ENCODE assay signal across 17 cellular contexts in the genomic region with DNA sequence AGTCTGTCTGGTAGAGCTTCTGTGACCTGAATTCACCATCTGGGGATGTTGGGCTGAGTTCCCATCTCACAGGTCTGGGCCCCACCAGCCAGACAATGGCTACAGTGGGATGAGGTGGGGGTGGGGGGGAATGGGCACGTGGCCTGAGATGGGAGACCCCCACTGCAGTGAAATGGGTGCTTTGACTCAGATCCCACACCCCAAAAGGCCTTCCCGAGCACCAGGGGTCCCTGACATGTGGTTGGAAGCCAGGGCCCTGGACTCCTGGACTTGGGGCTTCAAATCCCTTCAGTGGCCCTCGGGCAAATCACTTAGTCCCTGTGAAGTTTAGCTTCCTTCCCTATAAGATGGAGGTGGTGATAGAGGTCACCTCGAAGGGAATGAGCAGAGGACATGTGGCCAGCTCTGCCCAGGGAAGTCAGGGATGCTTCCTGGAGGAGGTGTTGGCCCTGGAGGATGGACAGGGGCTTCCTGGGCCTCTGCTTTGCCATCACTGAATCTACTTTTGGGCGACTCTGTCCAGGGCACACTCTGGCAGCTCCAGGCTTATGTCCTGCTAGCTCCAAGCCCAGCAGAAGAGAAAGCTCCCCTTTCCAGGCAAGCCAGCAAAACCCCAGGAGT.
A peak's percentile ranks its signal among the peaks of the same experiment; 100 is the strongest.
DNase-seq lines count a peak whose midpoint lies in the region; TF ChIP-seq lines count a peak whose summit lies in the region.
"Had no signal": no experiment of that assay in that cellular context is flagged by ENCODE, and none has a peak within 500 bp of the region (broad histone marks: within the 10 kb centered on the region; RNA-seq: fewer than 3 reads in every experiment).

No MANE protein-coding gene starts in this region.

- 96% methylated on average over 5 of the region's 5 CpGs for WGBS in prostate gland

- H3K27me3 Mint-ChIP-seq in chondrocyte (ENCODE audit: low read depth) = no peaks in the 10 kb centered on the region

- no peak overlapping the region for H3K4me3 Mint-ChIP-seq in chondrocyte (ENCODE audit: unreplicated experiment)
- H3K4me3 Mint-ChIP-seq: CD8-positive, alpha-beta T cell; GM23338 had no signal

- H3K9me3 ChIP-seq in osteoblast (ENCODE audit: low read depth, low read length) (no peaks in the 10 kb centered on the region), prostate gland (no peaks in the 10 kb centered on the region), breast epithelium (peaks cover 0 to 8% of the 10 kb centered on the region in 2 donors)

- H3K27ac Mint-ChIP-seq in chondrocyte (ENCODE audit: unreplicated experiment) = no peak overlapping the region
- H3K27ac Mint-ChIP-seq: CD8-positive, alpha-beta T cell; GM23338 had no signal

- H3K27me3 ChIP-seq in osteoblast (ENCODE audit: insufficient read depth, low read length) (no peaks in the 10 kb centered on the region), prostate gland (replicated peaks; ENCODE audit: insufficient read depth) (no peaks in the 10 kb centered on the region), breast epithelium (no peaks in the 10 kb centered on the region)

- no peak overlapping the region for H3K4me3 ChIP-seq in osteoblast (ENCODE audit: insufficient read depth, low read length)
- H3K4me3 ChIP-seq in prostate gland = no peak overlapping the region
- H3K4me3 ChIP-seq in breast epithelium = no peak overlapping the region
- H3K4me3 ChIP-seq: A549, GM23338 had no signal

- H3K4me1 ChIP-seq in osteoblast (ENCODE audit: insufficient read depth, low read length) (peaks cover 4% of the 10 kb centered on the region), prostate gland (replicated peaks) (no peaks in the 10 kb centered on the region), breast epithelium (no peaks in the 10 kb centered on the region)
- H3K4me1 ChIP-seq: A549 had no signal

- H3K4me2 ChIP-seq in osteoblast (ENCODE audit: insufficient read depth, low read length) = no peak overlapping the region
- H3K4me2 ChIP-seq: A549, GM23338 had no signal

- intact Hi-C loops in prostate gland (cut with DNase I) = no loop called here
- intact Hi-C loops in breast epithelium (cut with DNase I; ENCODE audit: low total_unique reads) = no loop called here

- peak; percentile 71 for DNase-seq in DMS 273 (lab: John Stamatoyannopoulos, UW; ENCODE audit: unreplicated experiment)
- no peak for DNase-seq in DMS 273 treated with DMSO at 0.1 percent for 48 hours (lab: John Stamatoyannopoulos, UW)
- DNase-seq in chondrocyte (ENCODE audit: low spot score) = peak; percentile 26
- peak; percentile 83 for DNase-seq in osteoblast (ENCODE audit: insufficient read length, low spot score, missing footprints)
- DNase-seq in prostate gland (ENCODE audit: low spot score) = no peak
- no peak for DNase-seq in breast epithelium (ENCODE audit: low spot score in 2 of 2)
- no peak for DNase-seq in stimulated activated CD4-positive, alpha-beta T cell treated with anti-CD3 and anti-CD28 coated beads, Interleukin-1b, Interleukin-23, amount 100 ng/mL, for 48 hours
- DNase-seq: AML-193; CD8-positive, alpha-beta T cell; COR-L47; DMS153; DMS79; GDM1; HCEC 1CT had no signal

- peaks cover 10% of the 10 kb centered on the region for H3K9me3 Mint-ChIP-seq in chondrocyte (ENCODE audit: low read depth)
- H3K9me3 Mint-ChIP-seq: CD8-positive, alpha-beta T cell had no signal

- H3K36me3 ChIP-seq in osteoblast (ENCODE audit: insufficient read depth, low read length) (peaks cover 9% of the 10 kb centered on the region), prostate gland (no peaks in the 10 kb centered on the region), breast epithelium (no peaks in the 10 kb centered on the region)

- no peaks in the 10 kb centered on the region for H4K20me1 ChIP-seq in osteoblast (ENCODE audit: insufficient read depth, low read length)

- H3K36me3 Mint-ChIP-seq in chondrocyte (ENCODE audit: low read depth) = peaks cover 13% of the 10 kb centered on the region

- no peak overlapping the region for H3K27ac ChIP-seq in osteoblast (ENCODE audit: low read depth, low read length)
- H3K27ac ChIP-seq in prostate gland = no peak overlapping the region
- H3K27ac ChIP-seq in breast epithelium = no peak overlapping the region
- H3K27ac ChIP-seq: 22Rv1, A549 had no signal

- H3K4me1 Mint-ChIP-seq in chondrocyte (ENCODE audit: low read depth) = peaks cover 26% of the 10 kb centered on the region
- H3K4me1 Mint-ChIP-seq: GM23338 had no signal

- no peak overlapping the region for H2AFZ ChIP-seq in osteoblast (ENCODE audit: low read length)
- H2AFZ ChIP-seq: GM23338 had no signal

- no peaks in the 10 kb centered on the region for H3K79me2 ChIP-seq in osteoblast (ENCODE audit: insufficient read depth, low read length)

- no peak for TF ChIP-seq POLR2A in prostate gland (IDR thresholded peaks at IDR 0.05)
- no peak for TF ChIP-seq POLR2A in breast epithelium (IDR thresholded peaks at IDR 0.05)

- TF ChIP-seq CTCF in chondrocyte (IDR thresholded peaks at IDR 0.05) = no peak
- no peak for TF ChIP-seq CTCF in osteoblast (IDR thresholded peaks at IDR 0.05; ENCODE audit: extremely low read depth, low read depth, low read length)
- TF ChIP-seq CTCF in prostate gland (IDR thresholded peaks at IDR 0.05) = no peak
- no peak for TF ChIP-seq CTCF in breast epithelium (IDR thresholded peaks at IDR 0.05)

Comparison
In these comparisons a context has a peak if more than half of its experiments do, and no peak if none do; other contexts are left out.
1. DNase-seq: peak in DMS 273 (single experiment), chondrocyte (single experiment) and osteoblast (single experiment); none in DMS 273 treated with DMSO at 0.1 percent for 48 hours (single experiment), prostate gland (single experiment), breast epithelium (0 of 2) and stimulated activated CD4-positive, alpha-beta T cell treated with anti-CD3 and anti-CD28 coated beads, Interleukin-1b, Interleukin-23, amount 100 ng/mL, for 48 hours (single experiment).